ENCODE assay signal across 8 cellular contexts in genomic region chr19:48588670-48589399, GRCh38. TPM values are rescaled to one million over a fixed set of nuclear protein-coding genes. Genes with fewer than 3 reads are reported as not detected.
DNase-seq lines count a peak whose midpoint lies in the region; ATAC-seq, FAIRE-seq and TF ChIP-seq lines count a peak whose summit lies in the region.

No MANE protein-coding gene starts in this region.

- no TSS peak for BruUV-seq in HepG2 (replicated peaks; lab: Mats Ljungman, UMichigan)

- TF ChIP-seq EP300 in HepG2 (IDR thresholded peaks at IDR 0.05; ENCODE audit: low read depth in 2 of 2, low read length in 2 of 2): no peak
- TF ChIP-seq EP300 in HepG2 (CRISPR knock-in tag; IDR thresholded peaks at IDR 0.05; ENCODE audit: borderline replicate concordance): no peak

- CTCF ChIA-PET in HEK293 (lab: Yijun Ruan, JAX) (interaction anchor here (0.5 to 12.4 kb wide), 41 partner anchors 8 to 1728 kb away, joined by 3 to 272 read pairs (median 4); partner anchors contain the start of genes DBP and SPACA4), HepG2 (lab: Yijun Ruan, JAX; ENCODE audit: low intra/inter-chr PET ratio, low total read pairs) (interaction anchor here (1.5 to 1.7 kb wide), 3 partner anchors 20 to 99 kb away, joined by 7 to 13 read pairs (median 10); no protein-coding TSS in a partner anchor)

- peak overlapping the region; percentile 74 for H3K4me2 ChIP-seq in HepG2 (ENCODE audit: low read depth, low read length)

- in situ Hi-C loops in HepG2 (cut with HindIII; ENCODE audit: extremely low pct_ligation_motif_present, low pct_unique_long_range_greater_than_20kb): loop anchor here (5.0 to 10.0 kb wide), 2 partner anchors 87 to 274 kb away; no protein-coding TSS in a partner anchor

- TF ChIP-seq CTCF in HEK293 (tag by site-specific recombination; IDR thresholded peaks at IDR 0.05) (peak; percentile 100), HepG2 (CRISPR knock-in tag; IDR thresholded peaks at IDR 0.05) (peak; percentile 95)

- POLR2A ChIA-PET in HEK293 (lab: Yijun Ruan, JAX) (interaction anchor here (0.8 to 1.5 kb wide), 9 partner anchors 14 to 226 kb away, joined by 3 to 11 read pairs (median 4); partner anchors contain the start of genes RPL18 and SPHK2), HepG2 (lab: Yijun Ruan, JAX) (interaction anchor here (1.0 kb wide), 2 partner anchors 25 to 31 kb away, joined by 3 to 4 read pairs; partner anchors contain the start of genes RPL18 and SPHK2)

- H3K9ac ChIP-seq in HepG2 (ENCODE audit: insufficient read depth, low read depth, low read length): no peak overlapping the region

- FAIRE-seq in HepG2 (lab: Jason Lieb, UNC): no peak

- WGBS in HepG2 (ENCODE audit: low lambda C conversion rate): 3% methylated on average over 28 of the region's 36 CpGs

- H2AFZ ChIP-seq in HepG2 (ENCODE audit: low read length): no peak overlapping the region

- H3K79me2 ChIP-seq in HepG2 (ENCODE audit: insufficient read depth, low read length): no peaks in the 10 kb centered on the region

- H3K27me3 ChIP-seq in HepG2 (ENCODE audit: control insufficient read depth in 1 of 2, insufficient read depth in 2 of 2, low read length in 2 of 2): peaks cover 1 to 3% of the 10 kb centered on the region in 2 experiments; a peak in 2 of 5 replicates

- ATAC-seq in HepG2 (peak; percentile 80), HG03520 (IDR thresholded peaks at IDR 0.05; ENCODE audit: unreplicated experiment) (no peak)

- H3K27ac ChIP-seq in HEK293 (ENCODE audit: extremely low read depth, low read depth, low read length): no peak overlapping the region
- no peak overlapping the region for H3K27ac ChIP-seq in HepG2 (ENCODE audit: extremely low read length, insufficient read depth, low read length)

- no peak for TF ChIP-seq POLR2A in HepG2 (IDR thresholded peaks at IDR 0.05; ENCODE audit: insufficient read depth in 1 of 2, low read depth in 2 of 2, low read length in 2 of 2)

- peak; percentile 83 for TF ChIP-seq RAD21 in HepG2 (CRISPR knock-in tag; IDR thresholded peaks at IDR 0.05)

- H3K4me1 ChIP-seq in HEK293 (ENCODE audit: control insufficient read depth, insufficient read depth, low read length): no peaks in the 10 kb centered on the region
- peaks cover 12% of the 10 kb centered on the region for H3K4me1 ChIP-seq in HepG2 (ENCODE audit: insufficient read depth, low read length)

- H3K36me3 ChIP-seq in HEK293 (ENCODE audit: control insufficient read depth in 2 of 2, insufficient read depth in 1 of 2, low read length in 2 of 2): no peaks in the 10 kb centered on the region
- no peaks in the 10 kb centered on the region for H3K36me3 ChIP-seq in HepG2 (replicated peaks in 1 of 2; ENCODE audit: control insufficient read depth in 1 of 2, insufficient read depth in 2 of 2, low read length in 2 of 2)

- H3K4me3 ChIP-seq in HEK293 (ENCODE audit: low read depth, low read length) (peak overlapping the region; percentile 47), HepG2 (replicated peaks in 1 of 3; ENCODE audit: insufficient read depth in 1 of 3, low read depth in 2 of 3, low read length in 3 of 3) (peak overlapping the region in 1 of 3 experiments; percentile 62; a peak in 1 of 6 replicates)

- peak; percentile 90 for DNase-seq in Ammon's horn (ENCODE audit: low spot score)
- DNase-seq in NCI-H526 (lab: John Stamatoyannopoulos, UW): peak; percentile 56 to 91
- peak; percentile 91 for DNase-seq in activated CD4-positive, alpha-beta T cell treated with anti-CD3 and anti-CD28 coated beads, Interleukin-2, amount 50 U/mL, for 1 hour
- peak; percentile 90 for DNase-seq in dermis blood vessel endothelial cell
- peak; percentile 59 for DNase-seq in HepG2 (ENCODE audit: low spot score)
- peak; percentile 86 to 88 for DNase-seq in stimulated activated CD4-positive, alpha-beta T cell treated with anti-CD3 and anti-CD28 coated beads, Interleukin-2, amount 100 ng/mL, for 48 hours

- H4K20me1 ChIP-seq in HepG2 (ENCODE audit: insufficient read depth, low read length): no peaks in the 10 kb centered on the region

- H3K9me3 ChIP-seq in HEK293 (ENCODE audit: control insufficient read depth, insufficient read depth, low read depth, low read length) (no peaks in the 10 kb centered on the region), HepG2 (ENCODE audit: low read length) (no peaks in the 10 kb centered on the region)

- intact Hi-C loops in HepG2 (cut with micrococcal nuclease; ENCODE audit: unreplicated experiment): loop anchor here (10.0 kb wide), 1 partner anchor 274 kb away; no protein-coding TSS in a partner anchor

RNA-seq across cellular contexts. Expression of gene SPACA4, which starts 17.7 kb away (rescaled TPM):
- total RNA-seq in dermis blood vessel endothelial cell: not detected in 2 replicates
- total RNA-seq in HepG2 (2016; rRNA removed; fragmentation: Illumina TruSeq; extraction: Trizol): not detected in 2 replicates
- total RNA-seq in HepG2 (2016; cell fraction: cytosol; rRNA removed; fragmentation: Illumina TruSeq; extraction: Trizol; ENCODE audit: low read depth): not detected in 2 replicates
- not detected in 2 replicates for total RNA-seq in HepG2 (2016; cell fraction: insoluble cytoplasmic fraction; rRNA removed; fragmentation: Illumina TruSeq; extraction: Trizol)
- not detected in 2 replicates for total RNA-seq in HepG2 (2016; cell fraction: membrane; rRNA removed; fragmentation: Illumina TruSeq; extraction: Trizol)
- total RNA-seq in HepG2 (2016; cell fraction: nucleus; rRNA removed; fragmentation: Illumina TruSeq; extraction: Trizol): not detected in 2 replicates
- polyA plus RNA-seq in HepG2 (2011; rRNA removed): not detected in 2 replicates
- polyA plus RNA-seq in HepG2 (2011; cell fraction: cytosol; rRNA removed): not detected in 2 replicates
- polyA plus RNA-seq in HepG2 (2011; cell fraction: nucleus; rRNA removed): not detected in 2 replicates
- not detected in 2 replicates for polyA plus RNA-seq in HepG2 (2012)
- polyA plus RNA-seq in HepG2 (2016; cell fraction: cytosol; fragmentation: Illumina TruSeq; extraction: Trizol; ENCODE audit: low read depth): not detected in 2 replicates
- polyA plus RNA-seq in HepG2 (2016; cell fraction: insoluble cytoplasmic fraction; fragmentation: Illumina TruSeq; extraction: Trizol; ENCODE audit: low read depth): not detected in 2 replicates
- polyA plus RNA-seq in HepG2 (2016; cell fraction: membrane; fragmentation: Illumina TruSeq; extraction: Trizol; ENCODE audit: low read depth): not detected in 2 replicates
- polyA plus RNA-seq in HepG2 (2016; cell fraction: nucleus; fragmentation: Illumina TruSeq; extraction: Trizol; ENCODE audit: insufficient read depth, low read depth): not detected in 2 replicates
- polyA minus RNA-seq in HepG2 (2011; rRNA and poly(A)+ RNA removed; ENCODE audit: low replicate concordance): not detected in 2 replicates
- not detected in 2 replicates for polyA minus RNA-seq in HepG2 (2011; cell fraction: cytosol; rRNA and poly(A)+ RNA removed)
- polyA minus RNA-seq in HepG2 (2011; cell fraction: nucleus; rRNA and poly(A)+ RNA removed): not detected in 2 replicates

RNA-seq across cellular contexts. Expression of gene FAM83E, which starts 26.0 kb away (rescaled TPM):
- total RNA-seq in dermis blood vessel endothelial cell: 0.51 TPM in 1 of 2 replicates, not detected in the other
- total RNA-seq in HepG2 (2016; rRNA removed; fragmentation: Illumina TruSeq; extraction: Trizol): 0.60 TPM in 1 of 2 replicates, not detected in the other
- total RNA-seq in HepG2 (2016; cell fraction: cytosol; rRNA removed; fragmentation: Illumina TruSeq; extraction: Trizol; ENCODE audit: low read depth): not detected in 2 replicates
- 0.30 TPM in 1 of 2 replicates, not detected in the other for total RNA-seq in HepG2 (2016; cell fraction: insoluble cytoplasmic fraction; rRNA removed; fragmentation: Illumina TruSeq; extraction: Trizol)
- total RNA-seq in HepG2 (2016; cell fraction: membrane; rRNA removed; fragmentation: Illumina TruSeq; extraction: Trizol): not detected in 2 replicates
- total RNA-seq in HepG2 (2016; cell fraction: nucleus; rRNA removed; fragmentation: Illumina TruSeq; extraction: Trizol): 1.6 and 1.9 TPM in 2 replicates
- 0.13 and 0.18 TPM in 2 replicates for polyA plus RNA-seq in HepG2 (2011; rRNA removed)
- polyA plus RNA-seq in HepG2 (2011; cell fraction: cytosol; rRNA removed): not detected in 2 replicates
- polyA plus RNA-seq in HepG2 (2011; cell fraction: nucleus; rRNA removed): 1.7 and 1.8 TPM in 2 replicates
- 0.15 and 0.28 TPM in 2 replicates for polyA plus RNA-seq in HepG2 (2012)
- polyA plus RNA-seq in HepG2 (2016; cell fraction: cytosol; fragmentation: Illumina TruSeq; extraction: Trizol; ENCODE audit: low read depth): not detected in 2 replicates
- polyA plus RNA-seq in HepG2 (2016; cell fraction: insoluble cytoplasmic fraction; fragmentation: Illumina TruSeq; extraction: Trizol; ENCODE audit: low read depth): not detected in 2 replicates
- not detected in 2 replicates for polyA plus RNA-seq in HepG2 (2016; cell fraction: membrane; fragmentation: Illumina TruSeq; extraction: Trizol; ENCODE audit: low read depth)
- 1.1 and 1.2 TPM in 2 replicates for polyA plus RNA-seq in HepG2 (2016; cell fraction: nucleus; fragmentation: Illumina TruSeq; extraction: Trizol; ENCODE audit: insufficient read depth, low read depth)
- 0.28 and 0.52 TPM in 2 replicates for polyA minus RNA-seq in HepG2 (2011; rRNA and poly(A)+ RNA removed; ENCODE audit: low replicate concordance)
- polyA minus RNA-seq in HepG2 (2011; cell fraction: cytosol; rRNA and poly(A)+ RNA removed): not detected in 2 replicates
- 3.6 and 6.2 TPM in 2 replicates for polyA minus RNA-seq in HepG2 (2011; cell fraction: nucleus; rRNA and poly(A)+ RNA removed)

RNA-seq across cellular contexts. Expression of gene RPL18, which starts 30.1 kb away (rescaled TPM):
- total RNA-seq in dermis blood vessel endothelial cell (1,626 and 2,230 TPM in 2 replicates), HepG2 (2016; rRNA removed; fragmentation: Illumina TruSeq; extraction: Trizol) (1,485 and 1,498 TPM in 2 replicates)
- total RNA-seq in HepG2 (2016; cell fraction: cytosol; rRNA removed; fragmentation: Illumina TruSeq; extraction: Trizol; ENCODE audit: low read depth): 2,025 and 2,222 TPM in 2 replicates
- 1,518 and 1,544 TPM in 2 replicates for total RNA-seq in HepG2 (2016; cell fraction: insoluble cytoplasmic fraction; rRNA removed; fragmentation: Illumina TruSeq; extraction: Trizol)
- 3,207 and 3,209 TPM in 2 replicates for total RNA-seq in HepG2 (2016; cell fraction: membrane; rRNA removed; fragmentation: Illumina TruSeq; extraction: Trizol)
- 626 and 716 TPM in 2 replicates for total RNA-seq in HepG2 (2016; cell fraction: nucleus; rRNA removed; fragmentation: Illumina TruSeq; extraction: Trizol)
- 1,639 and 1,894 TPM in 2 replicates for polyA plus RNA-seq in HepG2 (2011; rRNA removed)
- 2,410 and 2,836 TPM in 2 replicates for polyA plus RNA-seq in HepG2 (2011; cell fraction: cytosol; rRNA removed)
- 774 and 847 TPM in 2 replicates for polyA plus RNA-seq in HepG2 (2011; cell fraction: nucleus; rRNA removed)
- 1,965 and 2,530 TPM in 2 replicates for polyA plus RNA-seq in HepG2 (2012)
- 2,734 and 3,086 TPM in 2 replicates for polyA plus RNA-seq in HepG2 (2016; cell fraction: cytosol; fragmentation: Illumina TruSeq; extraction: Trizol; ENCODE audit: low read depth)
- polyA plus RNA-seq in HepG2 (2016; cell fraction: insoluble cytoplasmic fraction; fragmentation: Illumina TruSeq; extraction: Trizol; ENCODE audit: low read depth): 1,714 and 1,747 TPM in 2 replicates
- 3,734 and 3,811 TPM in 2 replicates for polyA plus RNA-seq in HepG2 (2016; cell fraction: membrane; fragmentation: Illumina TruSeq; extraction: Trizol; ENCODE audit: low read depth)
- 1,314 and 1,387 TPM in 2 replicates for polyA plus RNA-seq in HepG2 (2016; cell fraction: nucleus; fragmentation: Illumina TruSeq; extraction: Trizol; ENCODE audit: insufficient read depth, low read depth)
- 713 and 1,028 TPM in 2 replicates for polyA minus RNA-seq in HepG2 (2011; rRNA and poly(A)+ RNA removed; ENCODE audit: low replicate concordance)
- polyA minus RNA-seq in HepG2 (2011; cell fraction: cytosol; rRNA and poly(A)+ RNA removed): 556 and 566 TPM in 2 replicates
- polyA minus RNA-seq in HepG2 (2011; cell fraction: nucleus; rRNA and poly(A)+ RNA removed): 180 and 193 TPM in 2 replicates

RNA-seq across cellular contexts. Expression of gene SPHK2, which starts 30.5 kb away (rescaled TPM):
- total RNA-seq in dermis blood vessel endothelial cell (8.8 and 12.6 TPM in 2 replicates), HepG2 (2016; rRNA removed; fragmentation: Illumina TruSeq; extraction: Trizol) (11.1 and 14.4 TPM in 2 replicates)
- 5.0 and 6.0 TPM in 2 replicates for total RNA-seq in HepG2 (2016; cell fraction: cytosol; rRNA removed; fragmentation: Illumina TruSeq; extraction: Trizol; ENCODE audit: low read depth)
- 8.9 and 15.9 TPM in 2 replicates for total RNA-seq in HepG2 (2016; cell fraction: insoluble cytoplasmic fraction; rRNA removed; fragmentation: Illumina TruSeq; extraction: Trizol)
- total RNA-seq in HepG2 (2016; cell fraction: membrane; rRNA removed; fragmentation: Illumina TruSeq; extraction: Trizol): 10.7 and 12.1 TPM in 2 replicates
- 10.2 and 11.3 TPM in 2 replicates for total RNA-seq in HepG2 (2016; cell fraction: nucleus; rRNA removed; fragmentation: Illumina TruSeq; extraction: Trizol)
- polyA plus RNA-seq in HepG2 (2011; rRNA removed): 2.9 and 4.5 TPM in 2 replicates
- polyA plus RNA-seq in HepG2 (2011; cell fraction: cytosol; rRNA removed): 2.2 and 3.8 TPM in 2 replicates
- 17.1 and 20.8 TPM in 2 replicates for polyA plus RNA-seq in HepG2 (2011; cell fraction: nucleus; rRNA removed)
- polyA plus RNA-seq in HepG2 (2012): 2.8 and 3.1 TPM in 2 replicates
- polyA plus RNA-seq in HepG2 (2016; cell fraction: cytosol; fragmentation: Illumina TruSeq; extraction: Trizol; ENCODE audit: low read depth): 3.0 and 3.7 TPM in 2 replicates
- 10.5 and 14.1 TPM in 2 replicates for polyA plus RNA-seq in HepG2 (2016; cell fraction: insoluble cytoplasmic fraction; fragmentation: Illumina TruSeq; extraction: Trizol; ENCODE audit: low read depth)
- polyA plus RNA-seq in HepG2 (2016; cell fraction: membrane; fragmentation: Illumina TruSeq; extraction: Trizol; ENCODE audit: low read depth): 7.7 and 9.4 TPM in 2 replicates
- polyA plus RNA-seq in HepG2 (2016; cell fraction: nucleus; fragmentation: Illumina TruSeq; extraction: Trizol; ENCODE audit: insufficient read depth, low read depth): 24.3 and 24.6 TPM in 2 replicates
- 11.6 and 13.3 TPM in 2 replicates for polyA minus RNA-seq in HepG2 (2011; rRNA and poly(A)+ RNA removed; ENCODE audit: low replicate concordance)
- 3.5 and 3.8 TPM in 2 replicates for polyA minus RNA-seq in HepG2 (2011; cell fraction: cytosol; rRNA and poly(A)+ RNA removed)
- polyA minus RNA-seq in HepG2 (2011; cell fraction: nucleus; rRNA and poly(A)+ RNA removed): 9.0 and 10.2 TPM in 2 replicates

RNA-seq across cellular contexts. Expression of gene SULT2B1, which starts 36.9 kb away (rescaled TPM):
- total RNA-seq in dermis blood vessel endothelial cell (0.42 TPM in 1 of 2 replicates, not detected in the other), HepG2 (2016; rRNA removed; fragmentation: Illumina TruSeq; extraction: Trizol) (not detected in 2 replicates)
- total RNA-seq in HepG2 (2016; cell fraction: cytosol; rRNA removed; fragmentation: Illumina TruSeq; extraction: Trizol; ENCODE audit: low read depth): not detected in 2 replicates
- total RNA-seq in HepG2 (2016; cell fraction: insoluble cytoplasmic fraction; rRNA removed; fragmentation: Illumina TruSeq; extraction: Trizol): not detected in 2 replicates
- total RNA-seq in HepG2 (2016; cell fraction: membrane; rRNA removed; fragmentation: Illumina TruSeq; extraction: Trizol): not detected in 2 replicates
- total RNA-seq in HepG2 (2016; cell fraction: nucleus; rRNA removed; fragmentation: Illumina TruSeq; extraction: Trizol): not detected in 2 replicates
- 0.07 and 0.13 TPM in 2 replicates for polyA plus RNA-seq in HepG2 (2011; rRNA removed)
- polyA plus RNA-seq in HepG2 (2011; cell fraction: cytosol; rRNA removed): not detected in 2 replicates
- not detected in 2 replicates for polyA plus RNA-seq in HepG2 (2011; cell fraction: nucleus; rRNA removed)
- polyA plus RNA-seq in HepG2 (2012): 0.19 TPM in 1 of 2 replicates, not detected in the other
- 0.14 TPM in 1 of 2 replicates, not detected in the other for polyA plus RNA-seq in HepG2 (2016; cell fraction: cytosol; fragmentation: Illumina TruSeq; extraction: Trizol; ENCODE audit: low read depth)
- polyA plus RNA-seq in HepG2 (2016; cell fraction: insoluble cytoplasmic fraction; fragmentation: Illumina TruSeq; extraction: Trizol; ENCODE audit: low read depth): not detected in 2 replicates
- not detected in 2 replicates for polyA plus RNA-seq in HepG2 (2016; cell fraction: membrane; fragmentation: Illumina TruSeq; extraction: Trizol; ENCODE audit: low read depth)
- not detected in 2 replicates for polyA plus RNA-seq in HepG2 (2016; cell fraction: nucleus; fragmentation: Illumina TruSeq; extraction: Trizol; ENCODE audit: insufficient read depth, low read depth)
- polyA minus RNA-seq in HepG2 (2011; rRNA and poly(A)+ RNA removed; ENCODE audit: low replicate concordance): 0.30 and 0.56 TPM in 2 replicates
- not detected in 2 replicates for polyA minus RNA-seq in HepG2 (2011; cell fraction: cytosol; rRNA and poly(A)+ RNA removed)
- polyA minus RNA-seq in HepG2 (2011; cell fraction: nucleus; rRNA and poly(A)+ RNA removed): not detected in 2 replicates
